ENCODE assay signal across 17 cellular contexts in the genomic region with DNA sequence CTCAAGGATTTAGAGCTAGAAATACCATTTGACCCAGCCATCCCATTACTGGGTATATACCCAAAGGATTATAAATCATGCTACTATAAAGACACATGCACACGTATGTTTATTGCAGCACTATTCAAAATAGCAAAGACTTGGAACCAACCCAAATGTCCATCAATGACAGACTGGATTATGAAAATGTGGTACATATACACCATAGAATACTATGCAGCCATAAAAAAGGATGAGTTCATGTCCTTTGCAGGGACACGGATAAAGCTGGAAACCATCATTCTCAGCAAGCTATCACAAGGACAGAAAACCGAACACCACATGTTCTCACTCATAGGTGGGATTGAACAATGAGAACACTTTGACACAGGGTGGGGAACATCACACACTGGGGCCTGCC. TPM values are rescaled to one million over a fixed set of nuclear protein-coding genes. Genes with fewer than 3 reads are reported as not detected.
"Had no signal": no experiment of that assay in that cellular context is flagged by ENCODE, and none has a peak within 500 bp of the region (broad histone marks: within the 10 kb centered on the region; RNA-seq: fewer than 3 reads in every experiment).

No MANE protein-coding gene starts in this region.

RNA-seq across cellular contexts. Expression of gene C1orf105, which starts 16.7 kb away (rescaled TPM):
- total RNA-seq: activated naive CD4-positive, alpha-beta T cell treated with anti-CD3 and anti-CD28 coated beads for 36 hours; activated naive CD4-positive, alpha-beta T cell treated with anti-CD3 and anti-CD28 coated beads, Interleukin-2, amount 50 U/mL, for 72 hours; activated naive CD8-positive, alpha-beta T cell treated with anti-CD3 and anti-CD28 coated beads for 36 hours; activated naive CD8-positive, alpha-beta T cell treated with anti-CD3 and anti-CD28 coated beads, Interleukin-2, amount 10 ng/mL, durations not matched to agents 7 days and 5 days; activated T-cell treated with anti-CD3 and anti-CD28 coated beads, Interleukin-2, amount 50 U/mL, for 4 hours; activated T-cell treated with anti-CD3 and anti-CD28 coated beads, Interleukin-2, amount 50 U/mL, for 72 hours; activated T-helper 1 cell treated with anti-CD3 and anti-CD28 coated beads, Interleukin-12 subunit alpha, Interleukin-12 subunit beta, Interleukin-2, Interleukin-4 antibody, amounts not matched to agents 30 ng/mL and 10 ng/mL and 1 ng/mL, durations not matched to agents 14 hours and 24 hours and 36 hours; activated T-helper 2 cell treated with anti-CD3 and anti-CD28 coated beads, Interferon-gamma antibody, Interleukin-2, Interleukin-4, amounts not matched to agents 10 μg/mL and 5 μg/mL and 100 μg/mL, durations not matched to agents 14 hours and 24 hours and 36 hours; aorta; ascending aorta; astrocyte; body of pancreas; breast epithelium; bronchial epithelial cell; cerebellum; chondrocyte had no signal
- polyA plus RNA-seq: adipose tissue, aorta had no signal
